Comparison of ENCODE assay signal across 12 cellular contexts in genomic region chr7:116805100-116805544, GRCh38. TPM values are rescaled to one million over a fixed set of nuclear protein-coding genes. Genes with fewer than 3 reads are reported as not detected.
DNase-seq lines count a peak whose midpoint lies in the region; ATAC-seq and TF ChIP-seq lines count a peak whose summit lies in the region.
"Had no signal": no experiment of that assay in that cellular context is flagged by ENCODE, and none has a peak within 500 bp of the region (broad histone marks: within the 10 kb centered on the region; RNA-seq: fewer than 3 reads in every experiment).

No MANE protein-coding gene starts in this region.

- no peak overlapping the region for H3K27ac ChIP-seq in ovary
- H3K27ac ChIP-seq: cardiac muscle cell, tibial artery had no signal

- H3K9me3 Mint-ChIP-seq in chondrocyte (ENCODE audit: low read depth): no peaks in the 10 kb centered on the region
- H3K9me3 Mint-ChIP-seq in activated T-cell treated with anti-CD3 and anti-CD28 coated beads, Interleukin-2, amount 50 U/mL, for 4 hours: no peaks in the 10 kb centered on the region

- no peaks in the 10 kb centered on the region for H3K36me3 Mint-ChIP-seq in chondrocyte (ENCODE audit: low read depth)
- H3K36me3 Mint-ChIP-seq in activated T-cell treated with anti-CD3 and anti-CD28 coated beads, Interleukin-2, amount 50 U/mL, for 4 hours (ENCODE audit: insufficient read depth): no peaks in the 10 kb centered on the region
- H3K36me3 Mint-ChIP-seq: naive thymus-derived CD4-positive, alpha-beta T cell had no signal

- peaks cover 51% of the 10 kb centered on the region for H3K4me1 Mint-ChIP-seq in chondrocyte (ENCODE audit: low read depth)
- H3K4me1 Mint-ChIP-seq in activated T-cell treated with anti-CD3 and anti-CD28 coated beads, Interleukin-2, amount 50 U/mL, for 4 hours (ENCODE audit: low read depth): peaks cover 2% of the 10 kb centered on the region

- no peaks in the 10 kb centered on the region for H3K36me3 ChIP-seq in BE2C
- no peaks in the 10 kb centered on the region for H3K36me3 ChIP-seq in ovary
- H3K36me3 ChIP-seq: cardiac muscle cell, tibial artery had no signal

- H3K27me3 ChIP-seq in BE2C (peaks cover 2% of the 10 kb centered on the region), ovary (no peaks in the 10 kb centered on the region)
- H3K27me3 ChIP-seq: cardiac muscle cell, tibial artery had no signal

- intact Hi-C loops in ovary (cut with DNase I): loop anchor here (5.0 to 10.0 kb wide), 4 partner anchors 210 to 630 kb away; no protein-coding TSS in a partner anchor

- H3K4me3 ChIP-seq in BE2C (ENCODE audit: low read depth, low read length): no peak overlapping the region
- H3K4me3 ChIP-seq in ovary: no peak overlapping the region
- H3K4me3 ChIP-seq: cardiac muscle cell, tibial artery had no signal

- TF ChIP-seq EP300 in ovary (IDR thresholded peaks at IDR 0.05): no peak

- H3K4me3 Mint-ChIP-seq in chondrocyte (ENCODE audit: unreplicated experiment): no peak overlapping the region
- H3K4me3 Mint-ChIP-seq in activated T-cell treated with anti-CD3 and anti-CD28 coated beads, Interleukin-2, amount 50 U/mL, for 4 hours: no peak overlapping the region
- H3K4me3 Mint-ChIP-seq: naive thymus-derived CD4-positive, alpha-beta T cell had no signal

- DNase-seq in BE2C (peak; percentile 38), NCI-H1092 (lab: John Stamatoyannopoulos, UW) (peak; percentile 39), dedifferentiated amniotic fluid mesenchymal stem cell (ENCODE audit: extremely low spot score) (peak; percentile 66), myocyte (ENCODE audit: low read depth) (peak; percentile 95), chondrocyte (ENCODE audit: low spot score) (no peak), ovary (no peak)
- DNase-seq in activated T-cell treated with anti-CD3 and anti-CD28 coated beads, Interleukin-2, amount 50 U/mL, for 4 hours: no peak
- DNase-seq: naive thymus-derived CD4-positive, alpha-beta T cell; NCI-H1930 had no signal

- TF ChIP-seq CTCF in BE2C (IDR thresholded peaks at IDR 0.05; ENCODE audit: low read depth, low read length) (no peak), chondrocyte (IDR thresholded peaks at IDR 0.05) (no peak), ovary (IDR thresholded peaks at IDR 0.05) (no peak)

- H3K9me3 ChIP-seq in BE2C (no peaks in the 10 kb centered on the region), ovary (no peaks in the 10 kb centered on the region)
- H3K9me3 ChIP-seq: tibial artery had no signal

- H3K27me3 Mint-ChIP-seq in chondrocyte (ENCODE audit: low read depth): no peaks in the 10 kb centered on the region
- peaks cover 8% of the 10 kb centered on the region for H3K27me3 Mint-ChIP-seq in activated T-cell treated with anti-CD3 and anti-CD28 coated beads, Interleukin-2, amount 50 U/mL, for 4 hours (ENCODE audit: low read depth)

- H3K4me1 ChIP-seq in BE2C (no peaks in the 10 kb centered on the region; the same call in 1 of the 2 replicates), ovary (ENCODE audit: insufficient read depth) (no peaks in the 10 kb centered on the region)

- no peak for TF ChIP-seq POLR2A in ovary (IDR thresholded peaks at IDR 0.05)

- no peak overlapping the region for H3K27ac Mint-ChIP-seq in chondrocyte (ENCODE audit: unreplicated experiment)
- H3K27ac Mint-ChIP-seq: naive thymus-derived CD4-positive, alpha-beta T cell had no signal

- ATAC-seq in GM21526 (IDR thresholded peaks at IDR 0.05; ENCODE audit: low FRiP score, unreplicated experiment): no peak
- ATAC-seq in activated T-cell treated with anti-CD3 and anti-CD28 coated beads, Interleukin-2, amount 50 U/mL, for 4 hours: no peak
- ATAC-seq: naive thymus-derived CD4-positive, alpha-beta T cell had no signal

- 58 to 61% (median 60%) methylated on average over 7 of the region's 7 CpGs for WGBS in ovary, 3 donors

RNA-seq across cellular contexts. Expression of gene CAPZA2, which starts 57.3 kb away (rescaled TPM):
- polyA plus RNA-seq in BE2C (2012; ENCODE audit: insufficient read depth, insufficient read length, low read depth): 78.0 TPM
- total RNA-seq in myocyte (263 and 283 TPM in 2 replicates), chondrocyte (201 to 231 TPM (median 213 TPM) in 3 replicates), ovary (100 to 1,000 TPM in 5 of 7 donors, 10 to 100 TPM in 2; 57.2 to 184 (median 134) TPM)
- polyA plus RNA-seq in myocyte (2012): 134 TPM
- polyA plus RNA-seq in ovary: 10 to 100 TPM; 55.1 to 80.9 TPM
- total RNA-seq in activated T-cell treated with anti-CD3 and anti-CD28 coated beads, Interleukin-2, amount 50 U/mL, for 4 hours: 100 to 1,000 TPM; 172 to 178 (median 175) TPM

Comparison
In these comparisons a context has a peak if more than half of its experiments do, and no peak if none do; other contexts are left out.
1. DNase-seq: peak in BE2C (single experiment), NCI-H1092 (single experiment), dedifferentiated amniotic fluid mesenchymal stem cell (single experiment) and myocyte (single experiment); none in chondrocyte (single experiment), ovary (0 of 5) and activated T-cell treated with anti-CD3 and anti-CD28 coated beads, Interleukin-2, amount 50 U/mL, for 4 hours (single experiment).